In genomic region chr7:44377681-44378421, GRCh38 we compare ENCODE assay signal across 9 cellular contexts. TPM values are rescaled to one million over a fixed set of nuclear protein-coding genes. Genes with fewer than 3 reads are reported as not detected.
DNase-seq lines count a peak whose midpoint lies in the region; ATAC-seq and TF ChIP-seq lines count a peak whose summit lies in the region.
"Had no signal": no experiment of that assay in that cellular context is flagged by ENCODE, and none has a peak within 500 bp of the region (broad histone marks: within the 10 kb centered on the region; RNA-seq: fewer than 3 reads in every experiment).

No MANE protein-coding gene starts in this region.

- H3K9ac ChIP-seq in mesendoderm (ENCODE audit: low read length) = no peak overlapping the region

- no peaks in the 10 kb centered on the region for H3K79me2 ChIP-seq in ACC112 (ENCODE audit: control insufficient read depth, insufficient read depth, low read length, unreplicated experiment)
- H3K79me2 ChIP-seq in mesendoderm (ENCODE audit: control insufficient read depth, insufficient read depth, low read length) = no peaks in the 10 kb centered on the region

- H3K27me3 Mint-ChIP-seq in activated CD4-positive, alpha-beta T cell treated with anti-CD3 and anti-CD28 coated beads, Interleukin-2, amount 10 ng/mL, durations not matched to agents 24 days and 14 days = peaks cover 6% of the 10 kb centered on the region

- WGBS in mesendoderm (ENCODE audit: extremely low coverage, insufficient coverage, low lambda C conversion rate) = no CpG with 5 or more reads among the region's 5 CpGs

- ATAC-seq in GM18909 (IDR thresholded peaks at IDR 0.05; ENCODE audit: poor library complexity, unreplicated experiment) (peak; percentile 81), HG02852 (IDR thresholded peaks at IDR 0.05; ENCODE audit: unreplicated experiment) (peak; percentile 83)

- H3K23ac ChIP-seq in mesendoderm (ENCODE audit: low read length) = no peak overlapping the region

- H3K36me3 ChIP-seq in ACC112 (ENCODE audit: insufficient read depth, low read length) (no peaks in the 10 kb centered on the region), mesendoderm (ENCODE audit: control insufficient read depth, insufficient read depth, low read length) (peaks cover 2% of the 10 kb centered on the region)

- H3K9me3 Mint-ChIP-seq in activated CD4-positive, alpha-beta T cell treated with anti-CD3 and anti-CD28 coated beads, Interleukin-2, amount 10 ng/mL, durations not matched to agents 24 days and 14 days = no peaks in the 10 kb centered on the region
- H3K9me3 Mint-ChIP-seq: T-helper 2 cell treated with Interferon-gamma antibody and Interleukin-4, amounts not matched to agents 5 μg/mL and 100 μg/mL, for 36 hours had no signal

- H4K8ac ChIP-seq in mesendoderm (ENCODE audit: low read depth, low read length) = no peak overlapping the region

- no peak overlapping the region for H3K27ac Mint-ChIP-seq in activated CD4-positive, alpha-beta T cell treated with anti-CD3 and anti-CD28 coated beads, Interleukin-2, amount 10 ng/mL, durations not matched to agents 24 days and 14 days
- H3K27ac Mint-ChIP-seq: T-helper 2 cell treated with Interferon-gamma antibody and Interleukin-4, amounts not matched to agents 5 μg/mL and 100 μg/mL, for 36 hours had no signal

- CTCF ChIA-PET in RWPE1 (lab: Yijun Ruan, JAX) = interaction anchor here (0.7 kb wide), 1 partner anchor 471 kb away, joined by 3 read pairs; no protein-coding TSS in a partner anchor

- H3K4me3 ChIP-seq in ACC112 (ENCODE audit: low read depth, low read length) (no peak overlapping the region), mesendoderm (ENCODE audit: low read length) (no peak overlapping the region)

- peaks cover 2% of the 10 kb centered on the region for H3K36me3 Mint-ChIP-seq in activated CD4-positive, alpha-beta T cell treated with anti-CD3 and anti-CD28 coated beads, Interleukin-2, amount 10 ng/mL, durations not matched to agents 24 days and 14 days (ENCODE audit: low read depth)

- H2BK120ac ChIP-seq in mesendoderm (ENCODE audit: low read depth, low read length) = no peak overlapping the region

- TF ChIP-seq CTCF in RWPE1 (conservative IDR thresholded peaks at IDR 0.05; ENCODE audit: low read depth) = no peak

- H4K5ac ChIP-seq in mesendoderm (ENCODE audit: low read length) = no peak overlapping the region

- no peak overlapping the region for H2AFZ ChIP-seq in ACC112 (ENCODE audit: low read length, unreplicated experiment)

- intact Hi-C loops in activated CD4-positive, alpha-beta T cell treated with anti-CD3 and anti-CD28 coated beads, Interleukin-2, amount 10 ng/mL, durations not matched to agents 24 days and 14 days (cut with micrococcal nuclease) = loop anchor here (10.0 kb wide), 1 partner anchor 133 kb away; no protein-coding TSS in a partner anchor

- peak; percentile 50 for DNase-seq in RWPE1 (ENCODE audit: low spot score)
- no peak for DNase-seq in stimulated activated CD4-positive, alpha-beta T cell treated with anti-CD3 and anti-CD28 coated beads, Interleukin-12 subunit alpha, Interleukin-12 subunit beta, amount 100 ng/mL, for 4 hours
- no peak for DNase-seq in mesendoderm
- no peak for DNase-seq in HuH-7 (ENCODE audit: low spot score)
- no peak for DNase-seq in activated CD4-positive, alpha-beta T cell treated with anti-CD3 and anti-CD28 coated beads, Interleukin-2, amount 10 ng/mL, durations not matched to agents 24 days and 14 days

- H3K4me1 ChIP-seq in ACC112 (ENCODE audit: control insufficient read depth, insufficient read depth, low read length, unreplicated experiment) (peaks cover 63% of the 10 kb centered on the region), mesendoderm (ENCODE audit: control insufficient read depth, low read depth, low read length) (no peaks in the 10 kb centered on the region)

- H3K4me1 Mint-ChIP-seq in activated CD4-positive, alpha-beta T cell treated with anti-CD3 and anti-CD28 coated beads, Interleukin-2, amount 10 ng/mL, durations not matched to agents 24 days and 14 days = peaks cover 2% of the 10 kb centered on the region

- H3K27me3 ChIP-seq in ACC112 (ENCODE audit: insufficient read depth, low read length) = no peaks in the 10 kb centered on the region
- H3K27me3 ChIP-seq in mesendoderm (ENCODE audit: insufficient read depth, low read length, poor library complexity) = no peaks in the 10 kb centered on the region

- H2AK5ac ChIP-seq in mesendoderm (ENCODE audit: low read length) = no peak overlapping the region

- H3K18ac ChIP-seq in mesendoderm (ENCODE audit: low read length) = no peak overlapping the region

- H3K27ac ChIP-seq in ACC112 (ENCODE audit: low read depth, low read length) (peak overlapping the region; percentile 85), RWPE1 (peak overlapping the region; percentile 88), mesendoderm (ENCODE audit: low read depth, low read length) (no peak overlapping the region)

- no peak overlapping the region for H3K4me2 ChIP-seq in mesendoderm (ENCODE audit: low read length)

- H3K56ac ChIP-seq in mesendoderm (ENCODE audit: low read length) = no peak overlapping the region

- POLR2A ChIA-PET in RWPE1 (lab: Yijun Ruan, JAX; ENCODE audit: low non-redundant PET) = no interaction called here

- no peak overlapping the region for H3K4me3 Mint-ChIP-seq in activated CD4-positive, alpha-beta T cell treated with anti-CD3 and anti-CD28 coated beads, Interleukin-2, amount 10 ng/mL, durations not matched to agents 24 days and 14 days
- H3K4me3 Mint-ChIP-seq: T-helper 2 cell treated with Interferon-gamma antibody and Interleukin-4, amounts not matched to agents 5 μg/mL and 100 μg/mL, for 36 hours had no signal

- H3K79me1 ChIP-seq in mesendoderm (ENCODE audit: low read length) = no peaks in the 10 kb centered on the region

- no peak overlapping the region for H3K4ac ChIP-seq in mesendoderm (ENCODE audit: low read depth, low read length)

- H2BK15ac ChIP-seq in mesendoderm (replicated peaks; ENCODE audit: low read depth) = no peak overlapping the region

- H2BK5ac ChIP-seq in mesendoderm (ENCODE audit: low read length) = no peak overlapping the region

RNA-seq across cellular contexts. Expression of gene CAMK2B, which starts 52.5 kb away (rescaled TPM):
- polyA plus RNA-seq in mesendoderm (2013, experiment 1 of 2) = 0.06 TPM
- 0.08 TPM for polyA plus RNA-seq in mesendoderm (2013, experiment 2 of 2)
- 1.3 and 1.6 TPM in 2 replicates for total RNA-seq in activated CD4-positive, alpha-beta T cell treated with anti-CD3 and anti-CD28 coated beads, Interleukin-2, amount 10 ng/mL, durations not matched to agents 24 days and 14 days
